9 cellular contexts compared by ENCODE assay signal in the genomic region with DNA sequence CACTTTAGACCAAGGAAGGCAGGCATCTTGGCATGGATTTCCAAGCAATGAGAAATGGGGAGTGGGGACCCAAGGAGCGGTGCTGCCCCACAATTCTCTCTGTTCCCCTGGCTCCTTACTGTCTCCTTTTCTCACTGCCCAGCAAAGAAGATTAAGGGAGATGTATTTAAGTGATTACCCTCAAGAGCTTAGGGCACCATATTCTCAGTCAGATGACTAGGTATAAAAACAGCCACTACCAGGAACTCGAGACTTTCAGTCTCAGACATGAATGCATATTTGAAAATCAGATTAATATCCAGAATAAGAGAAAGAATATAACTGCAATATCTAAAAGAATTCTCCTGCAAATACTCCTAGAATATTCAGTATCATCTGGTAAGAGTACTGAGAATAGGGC. TPM values are rescaled to one million over a fixed set of nuclear protein-coding genes. Genes with fewer than 3 reads are reported as not detected.
A peak's percentile ranks its signal among the peaks of the same experiment; 100 is the strongest.
DNase-seq lines count a peak whose midpoint lies in the region; ATAC-seq and TF ChIP-seq lines count a peak whose summit lies in the region.
"Had no signal": no experiment of that assay in that cellular context is flagged by ENCODE, and none has a peak within 500 bp of the region (broad histone marks: within the 10 kb centered on the region; RNA-seq: fewer than 3 reads in every experiment).

ABLIM1 (minus strand) TSS at position 101 of the 400 bp plus-strand sequence; CDS start at position 26, 75 bp downstream.

- H3K36me3 ChIP-seq in CD8-positive, alpha-beta memory T cell (ENCODE audit: insufficient read depth, low read length), result no peaks in the 10 kb centered on the region
- H3K36me3 ChIP-seq in heart left ventricle, result no peaks in the 10 kb centered on the region
- H3K36me3 ChIP-seq: tibial artery had no signal

- no peaks in the 10 kb centered on the region for H3K4me1 ChIP-seq in CD8-positive, alpha-beta memory T cell (ENCODE audit: insufficient read depth, low read length)
- H3K4me1 ChIP-seq in heart left ventricle, result peaks cover 12 to 100% (median 64%) of the 10 kb centered on the region in 12 donors
- H3K4me1 ChIP-seq: tibial artery had no signal

- H3K27ac ChIP-seq in CD8-positive, alpha-beta memory T cell (ENCODE audit: low read depth, low read length), result no peak within 1 kb of the TSS
- peak within 1 kb of the TSS in 9 of 12 donors; percentile 3 to 86 (median 26) for H3K27ac ChIP-seq in heart left ventricle
- H3K27ac ChIP-seq: tibial artery had no signal

- peaks cover 0 to 7% (median 4%) of the 10 kb centered on the region in 3 donors for H3K4me1 Mint-ChIP-seq in CD8-positive, alpha-beta memory T cell
- no peaks in the 10 kb centered on the region for H3K4me1 Mint-ChIP-seq in activated CD8-positive, alpha-beta T cell treated with anti-CD3 and anti-CD28 coated beads for 36 hours (ENCODE audit: low read depth)

- H3K27me3 Mint-ChIP-seq in CD8-positive, alpha-beta memory T cell, result peaks cover 0 to 7% of the 10 kb centered on the region in 2 donors
- no peaks in the 10 kb centered on the region for H3K27me3 Mint-ChIP-seq in activated CD8-positive, alpha-beta T cell treated with anti-CD3 and anti-CD28 coated beads for 36 hours

- ATAC-seq in activated CD8-positive, alpha-beta T cell treated with anti-CD3 and anti-CD28 coated beads for 36 hours, result no peak
- ATAC-seq in heart left ventricle, result no peak

- H3K36me3 Mint-ChIP-seq in CD8-positive, alpha-beta memory T cell, result peaks cover 0 to 1% (median 0%) of the 10 kb centered on the region in 3 donors
- no peaks in the 10 kb centered on the region for H3K36me3 Mint-ChIP-seq in activated CD8-positive, alpha-beta T cell treated with anti-CD3 and anti-CD28 coated beads for 36 hours (ENCODE audit: low read depth)

- no peak within 1 kb of the TSS for H3K27ac Mint-ChIP-seq in CD8-positive, alpha-beta memory T cell
- no peak within 1 kb of the TSS for H3K27ac Mint-ChIP-seq in activated CD8-positive, alpha-beta T cell treated with anti-CD3 and anti-CD28 coated beads for 36 hours

- POLR2A ChIA-PET in CD8-positive, alpha-beta memory T cell (lab: Charles Lee), result no interaction called here
- POLR2A ChIA-PET in activated CD8-positive, alpha-beta T cell treated with anti-CD3 and anti-CD28 coated beads for 36 hours (lab: Charles Lee), result no interaction called here

- TF ChIP-seq CTCF in activated CD8-positive, alpha-beta T cell treated with anti-CD3 and anti-CD28 coated beads for 36 hours (IDR thresholded peaks at IDR 0.05), result no peak
- no peak for TF ChIP-seq CTCF in heart left ventricle (IDR thresholded peaks at IDR 0.05)

- H3K4me3 ChIP-seq in CD8-positive, alpha-beta memory T cell (ENCODE audit: low read length), result no peak within 1 kb of the TSS
- no peak within 1 kb of the TSS for H3K4me3 ChIP-seq in heart left ventricle
- H3K4me3 ChIP-seq: tibial artery had no signal

- H3K4me3 Mint-ChIP-seq in CD8-positive, alpha-beta memory T cell, result no peak within 1 kb of the TSS
- no peak within 1 kb of the TSS for H3K4me3 Mint-ChIP-seq in activated CD8-positive, alpha-beta T cell treated with anti-CD3 and anti-CD28 coated beads for 36 hours

- WGBS in heart left ventricle, 4 donors, result 62 to 74% (median 73%) methylated on average over 2 of the region's 2 CpGs

- CTCF ChIA-PET in CD8-positive, alpha-beta memory T cell (lab: Charles Lee), result no interaction called here
- CTCF ChIA-PET in activated CD8-positive, alpha-beta T cell treated with anti-CD3 and anti-CD28 coated beads for 36 hours (lab: Charles Lee), result no interaction called here

- no peak for DNase-seq in CD8-positive, alpha-beta memory T cell
- no peak for DNase-seq in activated CD8-positive, alpha-beta T cell treated with anti-CD3 and anti-CD28 coated beads for 36 hours
- no peak for DNase-seq in heart left ventricle
- no peak for DNase-seq in posterior vena cava (ENCODE audit: low spot score)
- DNase-seq in DMS 273 treated with DMSO at 0.1 percent for 48 hours (lab: John Stamatoyannopoulos, UW), result no peak
- DNase-seq in inferior parietal cortex (ENCODE audit: extremely low spot score), result no peak
- no peak for DNase-seq in stimulated activated CD4-positive, alpha-beta T cell treated with anti-CD3 and anti-CD28 coated beads, Interleukin-1b, Interleukin-23, amount 100 ng/mL, for 48 hours
- DNase-seq in HuH-7.5 (ENCODE audit: low spot score), result no peak
- DNase-seq: tibial artery had no signal

- intact Hi-C loops in activated CD8-positive, alpha-beta T cell treated with anti-CD3 and anti-CD28 coated beads for 36 hours (cut with micrococcal nuclease), result no loop called here
- intact Hi-C loops in heart left ventricle (cut with DNase I), result no loop called here
- intact Hi-C loops in posterior vena cava (cut with DNase I), result no loop called here

- H3K9me3 Mint-ChIP-seq in CD8-positive, alpha-beta memory T cell, result no peaks in the 10 kb centered on the region
- H3K9me3 Mint-ChIP-seq in activated CD8-positive, alpha-beta T cell treated with anti-CD3 and anti-CD28 coated beads for 36 hours, result no peaks in the 10 kb centered on the region

- H3K9me3 ChIP-seq in CD8-positive, alpha-beta memory T cell (ENCODE audit: low read length), result no peaks in the 10 kb centered on the region
- peaks cover 0 to 6% (median 0%) of the 10 kb centered on the region in 12 donors for H3K9me3 ChIP-seq in heart left ventricle
- H3K9me3 ChIP-seq: tibial artery had no signal

- H3K27me3 ChIP-seq in CD8-positive, alpha-beta memory T cell (ENCODE audit: insufficient read depth, low read length, poor library complexity, severe bottlenecking), result no peaks in the 10 kb centered on the region
- H3K27me3 ChIP-seq in heart left ventricle, result no peaks in the 10 kb centered on the region
- H3K27me3 ChIP-seq: tibial artery had no signal

- no peak for TF ChIP-seq POLR2A in heart left ventricle (IDR thresholded peaks at IDR 0.05)

RNA-seq across cellular contexts. Expression of gene ABLIM1, which starts in this region (rescaled TPM):
- 10 to 100 TPM; 45.8 to 48.3 TPM for total RNA-seq in CD8-positive, alpha-beta memory T cell
- 123 TPM for polyA plus RNA-seq in CD8-positive, alpha-beta memory T cell
- 100 to 1,000 TPM; 148 to 155 TPM for total RNA-seq in activated CD8-positive, alpha-beta T cell treated with anti-CD3 and anti-CD28 coated beads for 36 hours
- total RNA-seq in heart left ventricle, result 100 to 1,000 TPM; 491 to 713 (median 575) TPM
- polyA plus RNA-seq in heart left ventricle, result 100 to 1,000 TPM; 242 to 276 TPM
- 100 to 1,000 TPM in 1 of 2 donors, 10 to 100 TPM in 1; 79.4 to 123 TPM for total RNA-seq in posterior vena cava
